In genomic region chr10:119917777-119918176, GRCh38 we compare ENCODE assay signal across 19 cellular contexts. TPM values are rescaled to one million over a fixed set of nuclear protein-coding genes. Genes with fewer than 3 reads are reported as not detected.
DNase-seq lines count a peak whose midpoint lies in the region; FAIRE-seq and TF ChIP-seq lines count a peak whose summit lies in the region.
"Had no signal": no experiment of that assay in that cellular context is flagged by ENCODE, and none has a peak within 500 bp of the region (broad histone marks: within the 10 kb centered on the region; RNA-seq: fewer than 3 reads in every experiment).

No MANE protein-coding gene starts in this region.

- in situ Hi-C loops in mammary epithelial cell (cut with MboI; ENCODE audit: low sequenced_read_pairs in 2 of 2), result no loop called here

- BruUV-seq in mammary epithelial cell (replicated peaks; lab: Mats Ljungman, UMichigan), result no TSS peak

- TF ChIP-seq CTCF in mammary epithelial cell (conservative IDR thresholded peaks at IDR 0.05 in 1 of 2, IDR thresholded peaks at IDR 0.05 in 1 of 2; ENCODE audit: extremely low read depth in 1 of 2, insufficient read depth in 1 of 2, low read depth in 1 of 2, low read length in 2 of 2), result peak in 1 of 2 donors; percentile 12

- no peak overlapping the region for H3K9ac ChIP-seq in mammary epithelial cell (ENCODE audit: insufficient read depth, low read length)

- CTCF ChIA-PET in mammary epithelial cell (lab: Charles Lee; ENCODE audit: low non-redundant PET), result no interaction called here

- H3K27me3 ChIP-seq in mammary epithelial cell (ENCODE audit: insufficient read depth, low read length), result no peaks in the 10 kb centered on the region
- H3K27me3 ChIP-seq: stomach, upper lobe of left lung had no signal

- no peak overlapping the region for H3K4me3 ChIP-seq in mammary epithelial cell (replicated peaks in 1 of 3; ENCODE audit: insufficient read depth in 1 of 3, low read depth in 2 of 3, low read length in 3 of 3)
- H3K4me3 ChIP-seq: prostate gland, smooth muscle cell, stomach, upper lobe of left lung had no signal

- FAIRE-seq in islet of Langerhans (lab: Jason Lieb, UNC), result peak; percentile 30

- H3K79me2 ChIP-seq in mammary epithelial cell (ENCODE audit: insufficient read depth, low read length), result no peaks in the 10 kb centered on the region

- peaks cover 2% of the 10 kb centered on the region for H3K4me1 ChIP-seq in mammary epithelial cell (ENCODE audit: insufficient read depth, low read length)
- H3K4me1 ChIP-seq: prostate gland, stomach, upper lobe of left lung had no signal

- intact Hi-C loops in mammary epithelial cell (cut with micrococcal nuclease), result loop anchor here (2.0 kb wide), 1 partner anchor 167 kb away; no protein-coding TSS in a partner anchor

- no peak overlapping the region for H3K27ac ChIP-seq in mammary epithelial cell (ENCODE audit: insufficient read depth, low read depth, low read length)
- H3K27ac ChIP-seq: prostate gland, stomach, upper lobe of left lung had no signal

- WGBS in mammary epithelial cell (ENCODE audit: low coverage, missing lambda C conversion rate), result 96% methylated on average over 3 of the region's 3 CpGs

- peaks cover 35% of the 10 kb centered on the region for H3K36me3 ChIP-seq in mammary epithelial cell (ENCODE audit: insufficient read depth, low read length)
- H3K36me3 ChIP-seq: prostate gland had no signal

- H2AFZ ChIP-seq in mammary epithelial cell (ENCODE audit: low read depth, low read length), result no peak overlapping the region

- dilution Hi-C loops in mammary epithelial cell (cut with HindIII; ENCODE audit: low sequenced_read_pairs), result no loop called here

- no peaks in the 10 kb centered on the region for H4K20me1 ChIP-seq in mammary epithelial cell (ENCODE audit: insufficient read depth, low read length)

- DNase-seq in EH (ENCODE audit: low read depth) (peak; percentile 10), M059J (ENCODE audit: low read depth) (peak; percentile 7), amniotic epithelial cell (ENCODE audit: low read depth) (peak; percentile 14), glomerular visceral epithelial cell (ENCODE audit: extremely low spot score) (no peak), iPS-NIHi11 (ENCODE audit: low spot score) (no peak), mammary epithelial cell (no peak), NCI-H1930 (lab: John Stamatoyannopoulos, UW) (no peak)
- DNase-seq: H7; left colon; midbrain; NCI-H1048; NCI-H526 treated with DMSO at 0.1 percent for 48 hours; nephron progenitor cell; stimulated activated CD4-positive, alpha-beta T cell treated with anti-CD3 and anti-CD28 coated beads, Interleukin-4, amount 100 ng/mL, for 24 hours; stomach; upper lobe of left lung had no signal

- no peaks in the 10 kb centered on the region for H3K9me3 ChIP-seq in mammary epithelial cell (replicated peaks; ENCODE audit: insufficient read depth, low read length)
- H3K9me3 ChIP-seq: prostate gland, stomach, upper lobe of left lung had no signal

- no peak overlapping the region for H3K4me2 ChIP-seq in mammary epithelial cell (ENCODE audit: insufficient read depth, low read depth, low read length)
- H3K4me2 ChIP-seq: smooth muscle cell had no signal

RNA-seq across cellular contexts. Expression of gene SEC23IP, which starts 25.2 kb away (rescaled TPM):
- total RNA-seq in M059J (2014; rRNA removed; shearing (Covaris generic)), result 27.8 and 32.2 TPM in 2 replicates
- 10 to 100 TPM; 29.7 to 66.9 TPM for total RNA-seq in mammary epithelial cell
- polyA plus RNA-seq in mammary epithelial cell, result 30.6 TPM
- polyA minus RNA-seq in mammary epithelial cell, result 76.8 TPM

RNA-seq across cellular contexts. Expression of gene MCMBP, which starts 45.1 kb away (rescaled TPM):
- total RNA-seq in M059J (2014; rRNA removed; shearing (Covaris generic)), result 53.1 and 83.4 TPM in 2 replicates
- 10 to 100 TPM; 48.7 to 65.0 TPM for total RNA-seq in mammary epithelial cell
- 60.4 TPM for polyA plus RNA-seq in mammary epithelial cell
- 61.1 TPM for polyA minus RNA-seq in mammary epithelial cell

Comparison
In these comparisons a context has a peak if more than half of its experiments do, and no peak if none do; other contexts are left out.
1. DNase-seq: peak in EH (single experiment), M059J (single experiment) and amniotic epithelial cell (single experiment); none in glomerular visceral epithelial cell (single experiment), iPS-NIHi11 (single experiment), mammary epithelial cell (single experiment) and NCI-H1930 (0 of 2).